In genomic region chr10:114937962-114938817, GRCh38 we compare ENCODE assay signal across 1 cellular context.
TF ChIP-seq lines count a peak whose summit lies in the region.

TRUB1 (plus strand) TSS chr10:114938195; CDS start chr10:114938254, 59 bp downstream.

TF ChIP-seq in HepG2, 621 proteins besides CTCF, POLR2A, EP300 and RAD21 (continued from another document and continues in another):
- TF ChIP-seq TFDP1 (CRISPR knock-in tag; IDR thresholded peaks at IDR 0.05; ENCODE audit: borderline replicate concordance) (no peak), AHDC1 (CRISPR knock-in tag; IDR thresholded peaks at IDR 0.05; ENCODE audit: borderline replicate concordance) (no peak; the same call in 1 of the 2 replicates), FOXK2 (IDR thresholded peaks at IDR 0.05) (no peak), MXD3 (CRISPR knock-in tag; IDR thresholded peaks at IDR 0.05) (peak; percentile 57; the same call in 1 of the 2 replicates), TFAP4 (IDR thresholded peaks at IDR 0.05; ENCODE audit: borderline replicate concordance, low read depth) (no peak), IRX3 (CRISPR knock-in tag; IDR thresholded peaks at IDR 0.05; ENCODE audit: borderline replicate concordance, low read depth) (no peak), ZNF335 (CRISPR knock-in tag; IDR thresholded peaks at IDR 0.05) (peak; percentile 81; the same call in 1 of the 2 replicates), HINFP (CRISPR knock-in tag; IDR thresholded peaks at IDR 0.05; ENCODE audit: low read depth) (0 out of 2 replicates have a peak, but pooled peaks have one; percentile 43), MXD1 (CRISPR knock-in tag; IDR thresholded peaks at IDR 0.05) (peak; percentile 61; the same call in 1 of the 2 replicates), ZNF512B (CRISPR knock-in tag; IDR thresholded peaks at IDR 0.05; ENCODE audit: borderline replicate concordance) (no peak), ZNF879 (CRISPR knock-in tag; IDR thresholded peaks at IDR 0.05) (no peak), TARDBP (CRISPR knock-in tag; IDR thresholded peaks at IDR 0.05) (peak; percentile 81), ZNF264 (CRISPR knock-in tag; IDR thresholded peaks at IDR 0.05) (no peak), KDM4B (CRISPR knock-in tag; IDR thresholded peaks at IDR 0.05) (no peak), NCOR1 (IDR thresholded peaks at IDR 0.05; ENCODE audit: borderline replicate concordance, low read length) (no peak), ZHX2 (IDR thresholded peaks at IDR 0.05; ENCODE audit: low read depth) (peak; percentile 95), ZHX2 (CRISPR knock-in tag; IDR thresholded peaks at IDR 0.05; ENCODE audit: borderline replicate concordance) (no peak), ZNF350 (CRISPR knock-in tag; IDR thresholded peaks at IDR 0.05; ENCODE audit: borderline replicate concordance, low read depth) (peak; percentile 92), FOSL2 (CRISPR knock-in tag; IDR thresholded peaks at IDR 0.05) (peak; percentile 72), ZNF354B (CRISPR knock-in tag; IDR thresholded peaks at IDR 0.05) (no peak), ZBTB33 (CRISPR knock-in tag; IDR thresholded peaks at IDR 0.05) (0 out of 2 replicates have a peak, but pooled peaks have one; percentile 29), KLF9 (CRISPR knock-in tag; IDR thresholded peaks at IDR 0.05; ENCODE audit: low read depth) (no peak), ZNF609 (CRISPR knock-in tag; IDR thresholded peaks at IDR 0.05; ENCODE audit: borderline replicate concordance) (no peak), NFKBIZ (CRISPR knock-in tag; IDR thresholded peaks at IDR 0.05) (no peak; the same call in 1 of the 2 replicates), MTA3 (CRISPR knock-in tag; IDR thresholded peaks at IDR 0.05) (no peak)
